In the genomic region with DNA sequence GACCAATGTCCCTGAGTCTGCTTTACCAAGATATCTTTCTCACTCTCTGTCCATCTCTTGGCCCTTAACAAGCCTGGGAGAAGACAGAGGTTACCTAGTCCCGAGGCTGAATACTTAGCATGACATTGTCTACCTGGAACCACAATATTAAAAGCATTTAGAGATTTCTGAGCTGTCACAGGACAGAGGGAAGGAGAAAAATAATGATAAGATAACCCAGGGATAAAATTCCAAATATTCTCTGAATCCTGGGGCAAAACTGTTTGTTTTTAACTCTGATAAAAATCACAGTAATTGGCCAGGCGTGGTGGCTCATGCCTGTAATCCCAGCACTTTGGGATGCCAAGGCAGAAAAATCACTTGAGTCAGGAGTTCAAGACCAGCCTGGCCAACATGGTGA, we compare ENCODE assay signal across 36 cellular contexts. TPM values are rescaled to one million over a fixed set of nuclear protein-coding genes. Genes with fewer than 3 reads are reported as not detected.
"Had no signal": no experiment of that assay in that cellular context is flagged by ENCODE, and none has a peak within 500 bp of the region (broad histone marks: within the 10 kb centered on the region; RNA-seq: fewer than 3 reads in every experiment).

No MANE protein-coding gene starts in this region.

- H3K4me3 ChIP-seq: MG63 had no signal

- H3K36me3 ChIP-seq: MG63 had no signal

- H3K27me3 ChIP-seq: MG63 had no signal

- H3K9me3 ChIP-seq: MG63 had no signal

- DNase-seq: Karpas-422, Kasumi-1, MG63, MM.1S, MV-4-11, NCI-H1048, NCI-H1092, NCI-H1092 treated with DMSO at 0.1 percent for 48 hours, NCI-H1105, NCI-H1105 treated with DMSO at 0.1 percent for 48 hours, NCI-H1417, NCI-H1417 treated with DMSO at 0.1 percent for 48 hours, NCI-H1436, NCI-H1436 treated with DMSO at 0.1 percent for 48 hours, NCI-H146, NCI-H1694, NCI-H1694 treated with DMSO at 0.1 percent for 48 hours, NCI-H187, NCI-H187 treated with DMSO at 0.1 percent for 48 hours, NCI-H1930, NCI-H2029, NCI-H2029 treated with DMSO at 0.1 percent for 48 hours, NCI-H2081, NCI-H2081 treated with DMSO at 0.1 percent for 48 hours, NCI-H2107, NCI-H2171, NCI-H2171 treated with DMSO at 0.1 percent for 48 hours, NCI-H2227 treated with DMSO at 0.1 percent for 48 hours, NCI-H226, NCI-H345, NCI-H446 treated with DMSO at 0.1 percent for 48 hours, NCI-H510A, NCI-H510A treated with DMSO at 0.1 percent for 48 hours had no signal

RNA-seq across cellular contexts. Expression of a gene that starts 19.9 kb away (rescaled TPM):
- total RNA-seq: LHCN-M2, M059J, NCI-H460 had no signal
